ENCODE assay signal across 1 cellular context in the genomic region with DNA sequence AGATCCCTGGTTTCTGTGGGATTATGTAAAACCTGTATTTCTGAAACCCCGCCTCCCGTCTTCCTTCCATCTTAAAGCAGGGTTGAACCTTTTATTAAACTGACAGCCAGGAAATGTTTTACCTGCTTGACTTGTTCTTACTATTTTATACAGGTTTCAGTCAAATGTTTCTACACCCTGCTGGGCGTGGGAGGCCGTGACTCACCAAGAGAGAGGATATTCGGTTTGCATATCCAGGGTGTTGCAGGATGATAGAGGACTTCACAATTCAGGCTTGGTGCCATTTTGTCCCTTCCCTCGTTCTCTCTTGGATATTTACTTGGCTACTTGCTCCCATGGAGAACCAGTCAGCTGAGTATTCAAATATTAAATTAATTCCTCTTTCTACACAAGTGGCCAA.
TF ChIP-seq lines count a peak whose summit lies in the region.

No MANE protein-coding gene starts in this region.

TF ChIP-seq in HCT116, 20 proteins besides CTCF, POLR2A, EP300 and RAD21 (continued from another document):
- TF ChIP-seq, protein P1, sequence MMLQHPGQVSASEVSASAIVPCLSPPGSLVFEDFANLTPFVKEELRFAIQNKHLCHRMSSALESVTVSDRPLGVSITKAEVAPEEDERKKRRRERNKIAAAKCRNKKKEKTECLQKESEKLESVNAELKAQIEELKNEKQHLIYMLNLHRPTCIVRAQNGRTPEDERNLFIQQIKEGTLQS (IDR thresholded peaks at IDR 0.05), result no peak
- TF ChIP-seq JUND (IDR thresholded peaks at IDR 0.05) (peak; percentile 62), YY1 (IDR thresholded peaks at IDR 0.05; ENCODE audit: extremely low read depth, insufficient replicate concordance, low read depth, low read length) (peak; percentile 28), CEBPB (IDR thresholded peaks at IDR 0.05; ENCODE audit: low read depth) (peak; percentile 56; the same call in 1 of the 2 replicates), POLR2AphosphoS5 (IDR thresholded peaks at IDR 0.05; ENCODE audit: low read depth, low read length) (no peak), ELF1 (IDR thresholded peaks at IDR 0.05; ENCODE audit: borderline replicate concordance, low read depth) (no peak), EGR1 (IDR thresholded peaks at IDR 0.05; ENCODE audit: low read depth) (peak; percentile 88), SRF (IDR thresholded peaks at IDR 0.05; ENCODE audit: low read depth) (no peak), FOSL1 (IDR thresholded peaks at IDR 0.05; ENCODE audit: low read depth) (peak; percentile 55)
